In genomic region chr19:8481191-8481590, GRCh38 we compare ENCODE assay signal across 14 cellular contexts. TPM values are rescaled to one million over a fixed set of nuclear protein-coding genes. Genes with fewer than 3 reads are reported as not detected.
A peak's percentile ranks its signal among the peaks of the same experiment; 100 is the strongest.
DNase-seq lines count a peak whose midpoint lies in the region; ATAC-seq, FAIRE-seq and TF ChIP-seq lines count a peak whose summit lies in the region.
"Had no signal": no experiment of that assay in that cellular context is flagged by ENCODE, and none has a peak within 500 bp of the region (broad histone marks: within the 10 kb centered on the region; RNA-seq: fewer than 3 reads in every experiment).

No MANE protein-coding gene starts in this region.

- H3K9me3 ChIP-seq in CD4-positive, alpha-beta T cell (ENCODE audit: control insufficient read depth, low read length) = no peaks in the 10 kb centered on the region
- H3K9me3 ChIP-seq: ascending aorta had no signal

- no peak for TF ChIP-seq CTCF in CD4-positive, alpha-beta T cell (IDR thresholded peaks at IDR 0.05)
- no peak for TF ChIP-seq CTCF in LNCaP clone FGC (IDR thresholded peaks at IDR 0.05; ENCODE audit: control insufficient read depth, extremely low read depth, insufficient read depth)
- TF ChIP-seq CTCF in MCF 10A (IDR thresholded peaks at IDR 0.05; ENCODE audit: unreplicated experiment) = no peak
- TF ChIP-seq CTCF in natural killer cell (IDR thresholded peaks at IDR 0.05) = no peak

- H3K9me3 Mint-ChIP-seq in CD4-positive, alpha-beta T cell = no peaks in the 10 kb centered on the region
- H3K9me3 Mint-ChIP-seq in MCF 10A (ENCODE audit: unreplicated experiment) (no peaks in the 10 kb centered on the region), natural killer cell (no peaks in the 10 kb centered on the region)

- BruUV-seq in MCF 10A (replicated peaks; lab: Mats Ljungman, UMichigan) = no TSS peak

- H3K27ac ChIP-seq in CD4-positive, alpha-beta T cell (ENCODE audit: low read depth, low read length) = no peak overlapping the region
- H3K27ac ChIP-seq: ascending aorta had no signal

- intact Hi-C loops in CD4-positive, alpha-beta T cell (cut with DNase I, micrococcal nuclease) = no loop called here
- intact Hi-C loops in MCF 10A (cut with micrococcal nuclease) (no loop called here), natural killer cell (cut with micrococcal nuclease) (no loop called here)

- H3K27ac Mint-ChIP-seq in CD4-positive, alpha-beta T cell = peak overlapping the region; percentile 37
- H3K27ac Mint-ChIP-seq in MCF 10A (ENCODE audit: low read depth, unreplicated experiment) (peak overlapping the region; percentile 46), natural killer cell (peak overlapping the region; percentile 79 to 80)

- POLR2A ChIA-PET in CD4-positive, alpha-beta T cell (lab: Charles Lee) = interaction anchor here (0.6 to 1.7 kb wide), 4 partner anchors 28 to 37 kb away, joined by 3 to 6 read pairs (median 4); partner anchors contain the start of genes HNRNPM and ZNF414
- POLR2A ChIA-PET in MCF 10A (lab: Yijun Ruan, JAX) = no interaction called here

- H3K27me3 ChIP-seq in CD4-positive, alpha-beta T cell (ENCODE audit: control insufficient read depth, insufficient read depth, low read length) = no peaks in the 10 kb centered on the region
- H3K27me3 ChIP-seq: ascending aorta; BLaER1 treated with 17β-estradiol and CSF1 and Interleukin-3, amounts not matched to agents 10 nM and 100 nM had no signal

- CTCF ChIA-PET in CD4-positive, alpha-beta T cell (lab: Charles Lee) = interaction anchor here (0.7 to 1.5 kb wide), 2 partner anchors 88 to 99 kb away, joined by 3 to 4 read pairs; no protein-coding TSS in a partner anchor
- CTCF ChIA-PET in MCF 10A (lab: Yijun Ruan, JAX) = interaction anchor here (0.6 kb wide), 1 partner anchor 315 kb away, joined by 3 read pairs; no protein-coding TSS in a partner anchor

- peak overlapping the region; percentile 66 for H3K4me3 Mint-ChIP-seq in CD4-positive, alpha-beta T cell
- H3K4me3 Mint-ChIP-seq in MCF 10A (ENCODE audit: unreplicated experiment) = no peak overlapping the region
- peak overlapping the region; percentile 42 for H3K4me3 Mint-ChIP-seq in natural killer cell

- no peak for FAIRE-seq in GM19239 (lab: Jason Lieb, UNC)

- peaks cover 85% of the 10 kb centered on the region for H3K36me3 Mint-ChIP-seq in CD4-positive, alpha-beta T cell (ENCODE audit: low read depth)
- H3K36me3 Mint-ChIP-seq in MCF 10A (ENCODE audit: insufficient read depth, unreplicated experiment) (peaks cover 90% of the 10 kb centered on the region), natural killer cell (no peaks in the 10 kb centered on the region)

- H3K4me1 Mint-ChIP-seq in CD4-positive, alpha-beta T cell (ENCODE audit: low read depth) = peaks cover 67% of the 10 kb centered on the region
- H3K4me1 Mint-ChIP-seq in MCF 10A (ENCODE audit: insufficient read depth, unreplicated experiment) (peaks cover 26% of the 10 kb centered on the region), natural killer cell (peaks cover 33 to 46% of the 10 kb centered on the region in 2 donors)

- in situ Hi-C loops in ACHN (cut with HindIII; ENCODE audit: low pct_ligation_motif_present, low pct_unique_long_range_greater_than_20kb, low sequenced_read_pairs) = no loop called here

- peak in 1 of 10 experiments; percentile 32 for DNase-seq in CD4-positive, alpha-beta T cell
- no peak for DNase-seq in LNCaP clone FGC (ENCODE audit: low read depth)
- DNase-seq in MCF 10A (ENCODE audit: unreplicated experiment) = no peak
- DNase-seq in natural killer cell = no peak
- no peak for DNase-seq in GM19239 (ENCODE audit: insufficient read length, low spot score)
- no peak for DNase-seq in SHP77 treated with DMSO at 0.1 percent for 48 hours (lab: John Stamatoyannopoulos, UW)
- DNase-seq in ACHN = no peak
- DNase-seq: activated CD4-positive, alpha-beta T cell treated with anti-CD3 and anti-CD28 coated beads, Interleukin-2, amount 50 U/mL, for 4 hours; stimulated activated CD4-positive, alpha-beta T cell treated with anti-CD3 and anti-CD28 coated beads, Interleukin-2, amount 100 ng/mL, for 48 hours; SW 1271 had no signal

- peak overlapping the region; percentile 26 for H3K4me3 ChIP-seq in LNCaP clone FGC (ENCODE audit: low read depth, low read length)
- H3K4me3 ChIP-seq: ascending aorta; BLaER1 treated with 17β-estradiol and CSF1 and Interleukin-3, amounts not matched to agents 10 nM and 100 nM had no signal

- peak; percentile 53 for ATAC-seq in CD4-positive, alpha-beta T cell (ENCODE audit: poor library complexity)
- ATAC-seq in natural killer cell (peak in 1 of 3 donors; percentile 14), HG03521 (IDR thresholded peaks at IDR 0.05; ENCODE audit: unreplicated experiment) (no peak)

- H3K27me3 Mint-ChIP-seq in CD4-positive, alpha-beta T cell = no peaks in the 10 kb centered on the region
- H3K27me3 Mint-ChIP-seq in MCF 10A (ENCODE audit: insufficient read depth, unreplicated experiment) = no peaks in the 10 kb centered on the region
- H3K27me3 Mint-ChIP-seq in natural killer cell (ENCODE audit: low read depth in 2 of 2) = no peaks in the 10 kb centered on the region

RNA-seq across cellular contexts. Expression of gene PRAM1, which starts 21.2 kb away (rescaled TPM):
- total RNA-seq in CD4-positive, alpha-beta T cell = 1 to 10 TPM; 4.3 to 6.3 TPM
- total RNA-seq in MCF 10A (2022) (0.15 TPM in 1 of 2 replicates, not detected in the other), natural killer cell (10 to 100 TPM in 1 of 3 donors, 1 to 10 TPM in 2; 7.7 to 17.5 (median 9.0) TPM)
- total RNA-seq: ascending aorta, LHCN-M2 had no signal

RNA-seq across cellular contexts. Expression of gene ZNF414, which starts 32.8 kb away (rescaled TPM):
- total RNA-seq in CD4-positive, alpha-beta T cell = 10 to 100 TPM; 36.3 to 38.0 TPM
- total RNA-seq in MCF 10A (2022) = 16.3 and 27.2 TPM in 2 replicates
- total RNA-seq in natural killer cell = 10 to 100 TPM; 42.1 to 46.4 (median 42.3) TPM

RNA-seq across cellular contexts. Expression of gene HNRNPM, which starts 36.4 kb away (rescaled TPM):
- 100 to 1,000 TPM; 269 to 272 TPM for total RNA-seq in CD4-positive, alpha-beta T cell
- total RNA-seq in MCF 10A (2022) (149 and 161 TPM in 2 replicates), natural killer cell (100 to 1,000 TPM; 272 to 300 (median 299) TPM)
